1 cellular context compared by ENCODE assay signal in genomic region chr22:44068422-44069191, GRCh38.
TF ChIP-seq lines count a peak whose summit lies in the region.

No MANE protein-coding gene starts in this region.

TF ChIP-seq in GM12878, 131 proteins besides CTCF, POLR2A, EP300 and RAD21 (continued from another document):
- TF ChIP-seq BCLAF1 (IDR thresholded peaks at IDR 0.05) (no peak), ZSCAN29 (IDR thresholded peaks at IDR 0.05) (no peak), KAT2A (conservative IDR thresholded peaks at IDR 0.05; ENCODE audit: control insufficient read depth, low read depth, low read length) (no peak), TBL1XR1 (IDR thresholded peaks at IDR 0.05; ENCODE audit: low read depth, low read length) (peak; percentile 72; the same call in 1 of the 2 replicates), E2F8 (IDR thresholded peaks at IDR 0.05; ENCODE audit: low read depth, partially characterized antibody) (no peak), PAX8 (IDR thresholded peaks at IDR 0.05) (no peak)
TF ChIP-seq in GM12878: peak in this region for 38.
